ENCODE assay signal across 18 cellular contexts in genomic region chr10:14649739-14650138, GRCh38.
A peak's percentile ranks its signal among the peaks of the same experiment; 100 is the strongest.
DNase-seq lines count a peak whose midpoint lies in the region; ATAC-seq, FAIRE-seq and TF ChIP-seq lines count a peak whose summit lies in the region.
"Had no signal": no experiment of that assay in that cellular context is flagged by ENCODE, and none has a peak within 500 bp of the region (broad histone marks: within the 10 kb centered on the region; RNA-seq: fewer than 3 reads in every experiment).

No MANE protein-coding gene starts in this region.

- no peaks in the 10 kb centered on the region for H3K79me2 ChIP-seq in OCI-LY7 (ENCODE audit: insufficient read depth, low read depth, low read length)
- no peaks in the 10 kb centered on the region for H3K79me2 ChIP-seq in H1 (ENCODE audit: control insufficient read depth in 1 of 2, insufficient read depth in 2 of 2, low read length in 2 of 2)
- peaks cover 2% of the 10 kb centered on the region for H3K79me2 ChIP-seq in trophoblast cell (ENCODE audit: control insufficient read depth, insufficient read depth, low read length, poor library complexity)

- H3K9me2 ChIP-seq in OCI-LY7 (ENCODE audit: insufficient read depth, low read length), result no peaks in the 10 kb centered on the region

- no peak for TF ChIP-seq CTCF in activated CD8-positive, alpha-beta T cell treated with anti-CD3 and anti-CD28 coated beads for 36 hours (IDR thresholded peaks at IDR 0.05)
- no peak for TF ChIP-seq CTCF in OCI-LY7 (conservative IDR thresholded peaks at IDR 0.05; ENCODE audit: low read length)
- no peak for TF ChIP-seq CTCF in H1 (IDR thresholded peaks at IDR 0.05; ENCODE audit: control extremely low read depth in 1 of 3, insufficient read depth in 1 of 3, low read depth in 1 of 3, low read length in 3 of 3)
- no peak for TF ChIP-seq CTCF in Calu3 (IDR thresholded peaks at IDR 0.05; ENCODE audit: unreplicated experiment)

- H3K4me2 ChIP-seq in OCI-LY7 (ENCODE audit: low read length) (peak overlapping the region; percentile 93), H1 (ENCODE audit: insufficient read depth in 1 of 2, low read depth in 2 of 2, low read length in 2 of 2) (no peak overlapping the region), trophoblast cell (ENCODE audit: low read length) (no peak overlapping the region)
- H3K4me2 ChIP-seq: KMS-11 had no signal

- H3K27me3 ChIP-seq in H1 (replicated peaks in 1 of 4; ENCODE audit: control insufficient read depth in 3 of 4, extremely low read depth in 1 of 4, insufficient read depth in 3 of 4, low read length in 3 of 4), result no peaks in the 10 kb centered on the region
- H3K27me3 ChIP-seq in trophoblast cell (ENCODE audit: insufficient read depth, low read length), result no peaks in the 10 kb centered on the region
- H3K27me3 ChIP-seq: right lobe of liver had no signal

- no peak overlapping the region for H2AK5ac ChIP-seq in H1 (ENCODE audit: low read depth, low read length)
- H2AK5ac ChIP-seq in trophoblast cell (ENCODE audit: low read length), result peak overlapping the region; percentile 71

- H4K8ac ChIP-seq in H1 (ENCODE audit: extremely low read depth, insufficient read depth, low read length), result no peak overlapping the region
- H4K8ac ChIP-seq in trophoblast cell (ENCODE audit: low read depth, low read length), result peak overlapping the region; percentile 10

- no peak overlapping the region for H3K56ac ChIP-seq in H1 (replicated peaks; ENCODE audit: insufficient read length, low read depth, low read length)

- no peak overlapping the region for H3K18ac ChIP-seq in H1 (ENCODE audit: extremely low read depth, low read length)
- H3K18ac ChIP-seq in trophoblast cell (ENCODE audit: low read length), result peak overlapping the region; percentile 14

- no peaks in the 10 kb centered on the region for H3K36me3 ChIP-seq in OCI-LY7 (ENCODE audit: insufficient read depth, low read length)
- no peaks in the 10 kb centered on the region for H3K36me3 ChIP-seq in H1 (ENCODE audit: control insufficient read depth in 2 of 4, insufficient read depth in 4 of 4, low read length in 3 of 4)
- H3K36me3 ChIP-seq in trophoblast cell (ENCODE audit: control insufficient read depth in 1 of 2, insufficient read depth in 2 of 2, low read length in 2 of 2), result no peaks in the 10 kb centered on the region
- H3K36me3 ChIP-seq: right lobe of liver had no signal

- CTCF ChIA-PET in activated CD8-positive, alpha-beta T cell treated with anti-CD3 and anti-CD28 coated beads for 36 hours (lab: Charles Lee), result interaction anchor here (1.4 kb wide), 1 partner anchor 9 kb away, joined by 4 read pairs; no protein-coding TSS in a partner anchor
- CTCF ChIA-PET in activated CD8-positive, alpha-beta T cell treated with anti-CD3 and anti-CD28 coated beads, Interleukin-2, amount 10 ng/mL, durations not matched to agents 7 days and 5 days (lab: Charles Lee), result interaction anchor here (1.0 to 1.7 kb wide), 3 partner anchors 9 to 188 kb away, joined by 3 to 6 read pairs (median 4); partner anchors contain the start of gene CDNF
- CTCF ChIA-PET in OCI-LY7 (lab: Charles Lee; ENCODE audit: unreplicated experiment), result interaction anchor here (0.6 kb wide), 1 partner anchor 112 kb away, joined by 3 read pairs; no protein-coding TSS in a partner anchor
- CTCF ChIA-PET in H1 (lab: Charles Lee; ENCODE audit: partially characterized antibody), result interaction anchor here (1.7 kb wide), 1 partner anchor 89 kb away, joined by 5 read pairs; no protein-coding TSS in a partner anchor
- CTCF ChIA-PET in Calu3 (lab: Charles Lee), result no interaction called here

- no peak overlapping the region for H4K5ac ChIP-seq in H1 (ENCODE audit: insufficient read length, low read depth, low read length)

- H4K91ac ChIP-seq in H1 (replicated peaks; ENCODE audit: insufficient read length, low read length) (no peak overlapping the region), trophoblast cell (ENCODE audit: low read depth, low read length) (peak overlapping the region; percentile 63)

- H3K9ac ChIP-seq in H1 (replicated peaks in 1 of 4; ENCODE audit: extremely low read depth in 1 of 4, low read depth in 3 of 4, low read length in 3 of 4), result no peak overlapping the region
- no peak overlapping the region for H3K9ac ChIP-seq in trophoblast cell (ENCODE audit: low read length)
- H3K9ac ChIP-seq: GM23248, KMS-11 had no signal

- H3K4me3 Mint-ChIP-seq in activated CD8-positive, alpha-beta T cell treated with anti-CD3 and anti-CD28 coated beads for 36 hours, result no peak overlapping the region
- no peak overlapping the region for H3K4me3 Mint-ChIP-seq in activated CD8-positive, alpha-beta T cell treated with anti-CD3 and anti-CD28 coated beads, Interleukin-2, amount 10 ng/mL, durations not matched to agents 7 days and 5 days
- H3K4me3 Mint-ChIP-seq in Calu3 (ENCODE audit: low read depth, unreplicated experiment), result no peak overlapping the region

- BruUV-seq in OCI-LY7 (replicated peaks; lab: Mats Ljungman, UMichigan) (no TSS peak), Calu3 (replicated peaks; lab: Mats Ljungman, UMichigan) (no TSS peak)

- H3K4me1 ChIP-seq in OCI-LY7 (ENCODE audit: insufficient read depth, low read length, poor library complexity, severe bottlenecking) (peaks cover 85% of the 10 kb centered on the region), H1 (replicated peaks in 1 of 4; ENCODE audit: control insufficient read depth in 3 of 4, insufficient read depth in 4 of 4, low read length in 3 of 4) (peaks cover 0 to 23% (median 7%) of the 10 kb centered on the region in 4 experiments; a peak in 4 of 7 replicates), trophoblast cell (ENCODE audit: control insufficient read depth in 1 of 2, insufficient read depth in 2 of 2, low read length in 2 of 2) (peaks cover 23% of the 10 kb centered on the region in 2 experiments)
- H3K4me1 ChIP-seq: right lobe of liver had no signal

- H3K4me1 Mint-ChIP-seq in activated CD8-positive, alpha-beta T cell treated with anti-CD3 and anti-CD28 coated beads for 36 hours (ENCODE audit: low read depth), result peaks cover 67% of the 10 kb centered on the region
- H3K4me1 Mint-ChIP-seq in activated CD8-positive, alpha-beta T cell treated with anti-CD3 and anti-CD28 coated beads, Interleukin-2, amount 10 ng/mL, durations not matched to agents 7 days and 5 days (ENCODE audit: low read depth), result peaks cover 62% of the 10 kb centered on the region
- peaks cover 31% of the 10 kb centered on the region for H3K4me1 Mint-ChIP-seq in Calu3 (ENCODE audit: low read depth, unreplicated experiment)

- peak overlapping the region; percentile 98 for H3K27ac Mint-ChIP-seq in activated CD8-positive, alpha-beta T cell treated with anti-CD3 and anti-CD28 coated beads for 36 hours
- no peak overlapping the region for H3K27ac Mint-ChIP-seq in activated CD8-positive, alpha-beta T cell treated with anti-CD3 and anti-CD28 coated beads, Interleukin-2, amount 10 ng/mL, durations not matched to agents 7 days and 5 days
- H3K27ac Mint-ChIP-seq in Calu3 (ENCODE audit: unreplicated experiment), result no peak overlapping the region

- no peak overlapping the region for H2BK15ac ChIP-seq in H1 (ENCODE audit: low read length)

- no peaks in the 10 kb centered on the region for H3K27me3 Mint-ChIP-seq in activated CD8-positive, alpha-beta T cell treated with anti-CD3 and anti-CD28 coated beads for 36 hours
- no peaks in the 10 kb centered on the region for H3K27me3 Mint-ChIP-seq in activated CD8-positive, alpha-beta T cell treated with anti-CD3 and anti-CD28 coated beads, Interleukin-2, amount 10 ng/mL, durations not matched to agents 7 days and 5 days (ENCODE audit: low read depth)
- H3K27me3 Mint-ChIP-seq in Calu3 (ENCODE audit: unreplicated experiment), result no peaks in the 10 kb centered on the region

- H2BK120ac ChIP-seq in H1 (replicated peaks; ENCODE audit: low read depth, low read length), result no peak overlapping the region
- peak overlapping the region; percentile 39 for H2BK120ac ChIP-seq in trophoblast cell (ENCODE audit: insufficient read depth, low read length, poor library complexity)

- no peak overlapping the region for H2BK12ac ChIP-seq in H1 (ENCODE audit: low read depth, low read length)
- peak overlapping the region; percentile 94 for H2BK12ac ChIP-seq in trophoblast cell (ENCODE audit: low read length)

- 94% methylated on average over 4 of the region's 4 CpGs; no CpG with 5 or more reads in 1 of the 2 experiments for whole genome bisulfite sequencing in H1 (ENCODE audit: extremely low coverage in 1 of 2, insufficient coverage in 1 of 2, insufficient read length in 1 of 2, insufficient replicate concordance in 2 of 2, low coverage in 1 of 2, low lambda C conversion rate in 2 of 2, missing lambda C conversion rate in 1 of 2), 2 experiments
- WGBS in trophoblast cell (ENCODE audit: extremely low coverage, insufficient coverage, insufficient read length), result no CpG with 5 or more reads among the region's 4 CpGs

- H3K4ac ChIP-seq in H1 (replicated peaks; ENCODE audit: insufficient read length, low read depth, low read length), result no peak overlapping the region
- peak overlapping the region; percentile 35 for H3K4ac ChIP-seq in trophoblast cell (ENCODE audit: low read depth, low read length)

- H3K23me2 ChIP-seq in H1 (ENCODE audit: low read depth, low read length), result no peaks in the 10 kb centered on the region

- H4K12ac ChIP-seq in trophoblast cell (ENCODE audit: low read depth, low read length), result no peak overlapping the region

- TF ChIP-seq POLR2A in H1 (IDR thresholded peaks at IDR 0.05; ENCODE audit: control extremely low read depth in 1 of 2, low read depth in 2 of 2, low read length in 2 of 2), result no peak

- no peak for TF ChIP-seq EP300 in H1 (IDR thresholded peaks at IDR 0.05; ENCODE audit: borderline replicate concordance in 1 of 2, low read depth in 2 of 2, low read length in 2 of 2)

- H3K9me3 ChIP-seq in OCI-LY7 (ENCODE audit: low read length) (no peaks in the 10 kb centered on the region), H1 (ENCODE audit: insufficient read depth in 2 of 2, low read depth in 1 of 2, low read length in 1 of 2) (no peaks in the 10 kb centered on the region), trophoblast cell (ENCODE audit: insufficient read depth, low read depth, low read length) (no peaks in the 10 kb centered on the region)
- H3K9me3 ChIP-seq: right lobe of liver had no signal

- no peak for FAIRE-seq in H1 (lab: Jason Lieb, UNC)
- FAIRE-seq: GM12892 had no signal

- H3K36me3 Mint-ChIP-seq in activated CD8-positive, alpha-beta T cell treated with anti-CD3 and anti-CD28 coated beads for 36 hours (ENCODE audit: low read depth), result no peaks in the 10 kb centered on the region
- no peaks in the 10 kb centered on the region for H3K36me3 Mint-ChIP-seq in activated CD8-positive, alpha-beta T cell treated with anti-CD3 and anti-CD28 coated beads, Interleukin-2, amount 10 ng/mL, durations not matched to agents 7 days and 5 days (ENCODE audit: low read depth)
- H3K36me3 Mint-ChIP-seq in Calu3 (ENCODE audit: insufficient read depth, unreplicated experiment), result peaks cover 9% of the 10 kb centered on the region

- H3K14ac ChIP-seq in H1 (ENCODE audit: insufficient read length) (no peak overlapping the region), trophoblast cell (ENCODE audit: low read length) (peak overlapping the region; percentile 47)

- no peak overlapping the region for H3K4me3 ChIP-seq in OCI-LY7 (ENCODE audit: low read depth, low read length, poor library complexity, severe bottlenecking)
- no peak overlapping the region for H3K4me3 ChIP-seq in H1 (ENCODE audit: extremely low read depth in 1 of 4, insufficient read depth in 2 of 4, low read depth in 3 of 4, low read length in 4 of 4)
- H3K4me3 ChIP-seq in trophoblast cell (ENCODE audit: low read depth, low read length), result no peak overlapping the region
- H3K4me3 ChIP-seq: GM23248, right lobe of liver had no signal

- intact Hi-C loops in activated CD8-positive, alpha-beta T cell treated with anti-CD3 and anti-CD28 coated beads for 36 hours (cut with micrococcal nuclease), result loop anchor here (2.0 kb wide), 1 partner anchor 43 kb away; no protein-coding TSS in a partner anchor
- intact Hi-C loops in OCI-LY7 (cut with micrococcal nuclease; ENCODE audit: unreplicated experiment), result loop anchor here (2.0 to 5.0 kb wide), 2 partner anchors 91 to 92 kb away; no protein-coding TSS in a partner anchor
- intact Hi-C loops in Calu3 (cut with micrococcal nuclease; ENCODE audit: unreplicated experiment), result loop anchor here (5.0 to 10.0 kb wide), 3 partner anchors 42 to 95 kb away; no protein-coding TSS in a partner anchor

- ATAC-seq in activated CD8-positive, alpha-beta T cell treated with anti-CD3 and anti-CD28 coated beads for 36 hours, result no peak
- ATAC-seq in activated CD8-positive, alpha-beta T cell treated with anti-CD3 and anti-CD28 coated beads, Interleukin-2, amount 10 ng/mL, durations not matched to agents 7 days and 5 days, result no peak
- no peak for ATAC-seq in HG03135 (IDR thresholded peaks at IDR 0.05; ENCODE audit: unreplicated experiment)
- ATAC-seq: right lobe of liver had no signal

- peak overlapping the region; percentile 34; the same call in 1 of the 2 replicates for H2BK20ac ChIP-seq in H1 (ENCODE audit: low read length)

- H2AFZ ChIP-seq in OCI-LY7 (ENCODE audit: low read length) (peak overlapping the region; percentile 74; the same call in 1 of the 2 replicates), H1 (ENCODE audit: low read length) (no peak overlapping the region), trophoblast cell (ENCODE audit: insufficient read depth, low read length, poor library complexity) (no peak overlapping the region)
- H2AFZ ChIP-seq: GM23248 had no signal

- POLR2A ChIA-PET in activated CD8-positive, alpha-beta T cell treated with anti-CD3 and anti-CD28 coated beads for 36 hours (lab: Charles Lee), result interaction anchor here (0.7 to 1.2 kb wide), 3 partner anchors 9 to 188 kb away, joined by 4 to 5 read pairs (median 4); partner anchors contain the start of genes CDNF, HSPA14 and MSANTD7
- POLR2A ChIA-PET in activated CD8-positive, alpha-beta T cell treated with anti-CD3 and anti-CD28 coated beads, Interleukin-2, amount 10 ng/mL, durations not matched to agents 7 days and 5 days (lab: Charles Lee), result interaction anchor here (0.7 to 1.4 kb wide), 4 partner anchors 9 to 518 kb away, joined by 3 to 4 read pairs (median 3); no protein-coding TSS in a partner anchor
- POLR2A ChIA-PET in OCI-LY7 (lab: Charles Lee) (interaction anchor here (0.6 to 3.6 kb wide), 3 partner anchors 8 to 60 kb away, joined by 3 to 24 read pairs (median 3); no protein-coding TSS in a partner anchor), H1 (lab: Charles Lee; ENCODE audit: partially characterized antibody) (no interaction called here)

- H2BK5ac ChIP-seq in H1 (ENCODE audit: low read depth, low read length), result no peak overlapping the region
- peak overlapping the region; percentile 50 for H2BK5ac ChIP-seq in trophoblast cell (ENCODE audit: low read depth, low read length, poor library complexity)

- H3K27ac ChIP-seq in OCI-LY7 (ENCODE audit: low read depth, low read length, poor library complexity, severe bottlenecking) (peak overlapping the region; percentile 90), H1 (ENCODE audit: low read depth, low read length) (no peak overlapping the region), trophoblast cell (ENCODE audit: low read depth, low read length) (no peak overlapping the region)
- H3K27ac ChIP-seq: GM23248, KMS-11, right lobe of liver had no signal

- H4K20me1 ChIP-seq in OCI-LY7 (ENCODE audit: insufficient read depth, low read length) (no peaks in the 10 kb centered on the region), H1 (replicated peaks in 1 of 2; ENCODE audit: control insufficient read depth in 1 of 2, insufficient read depth in 2 of 2, low read length in 2 of 2) (no peaks in the 10 kb centered on the region)

- no peaks in the 10 kb centered on the region for H3K79me1 ChIP-seq in H1 (ENCODE audit: low read depth, low read length)
- peaks cover 38% of the 10 kb centered on the region for H3K79me1 ChIP-seq in trophoblast cell (ENCODE audit: low read length)

- no peaks in the 10 kb centered on the region for H3K9me3 Mint-ChIP-seq in activated CD8-positive, alpha-beta T cell treated with anti-CD3 and anti-CD28 coated beads for 36 hours
- no peaks in the 10 kb centered on the region for H3K9me3 Mint-ChIP-seq in activated CD8-positive, alpha-beta T cell treated with anti-CD3 and anti-CD28 coated beads, Interleukin-2, amount 10 ng/mL, durations not matched to agents 7 days and 5 days (ENCODE audit: insufficient read depth)
- peaks cover 4% of the 10 kb centered on the region for H3K9me3 Mint-ChIP-seq in Calu3 (ENCODE audit: low read depth, unreplicated experiment)

- TF ChIP-seq RAD21 in H1 (IDR thresholded peaks at IDR 0.05 in 1 of 2, conservative IDR thresholded peaks at IDR 0.05 in 1 of 2; ENCODE audit: low read depth in 2 of 2, low read length in 2 of 2), result no peak

- H3K23ac ChIP-seq in H1 (ENCODE audit: insufficient read length), result no peak overlapping the region
- no peak overlapping the region for H3K23ac ChIP-seq in trophoblast cell (ENCODE audit: low read length)

- DNase-seq in activated CD8-positive, alpha-beta T cell treated with anti-CD3 and anti-CD28 coated beads for 36 hours, result no peak
- no peak for DNase-seq in activated CD8-positive, alpha-beta T cell treated with anti-CD3 and anti-CD28 coated beads, Interleukin-2, amount 10 ng/mL, durations not matched to agents 7 days and 5 days
- DNase-seq in OCI-LY7 (ENCODE audit: low spot score) (no peak), H1 (ENCODE audit: low read depth in 1 of 2, low spot score in 2 of 2) (no peak), trophoblast cell (peak; percentile 27 to 47), HUDEP-2 (lab: John Stamatoyannopoulos, UW; ENCODE audit: unreplicated experiment in 76 of 76) (no peak), Calu3 (no peak)
- DNase-seq: amniotic stem cell, foreskin fibroblast, GM23248, midbrain, NCI-H1092, NCI-H524, right lobe of liver, SHP77 had no signal

Comparison
In these comparisons a context has a peak if more than half of its experiments do, and no peak if none do; other contexts are left out.
1. DNase-seq: peak in trophoblast cell (2 of 2); none in activated CD8-positive, alpha-beta T cell treated with anti-CD3 and anti-CD28 coated beads for 36 hours (single experiment), activated CD8-positive, alpha-beta T cell treated with anti-CD3 and anti-CD28 coated beads, Interleukin-2, amount 10 ng/mL, durations not matched to agents 7 days and 5 days (single experiment), OCI-LY7 (single experiment), H1 (0 of 2), HUDEP-2 (0 of 76) and Calu3 (single experiment).